Comparison of ENCODE assay signal across 10 cellular contexts in genomic region chr21:14589855-14590563, GRCh38. TPM values are rescaled to one million over a fixed set of nuclear protein-coding genes. Genes with fewer than 3 reads are reported as not detected.
DNase-seq lines count a peak whose midpoint lies in the region; ATAC-seq and TF ChIP-seq lines count a peak whose summit lies in the region.
"Had no signal": no experiment of that assay in that cellular context is flagged by ENCODE, and none has a peak within 500 bp of the region (broad histone marks: within the 10 kb centered on the region; RNA-seq: fewer than 3 reads in every experiment).

No MANE protein-coding gene starts in this region.

- H3K4me1 ChIP-seq in MM.1S (ENCODE audit: low read length) (peaks cover 32% of the 10 kb centered on the region), colonic mucosa (no peaks in the 10 kb centered on the region), HAP-1 (no peaks in the 10 kb centered on the region)

- no peaks in the 10 kb centered on the region for H3K36me3 ChIP-seq in MM.1S (replicated peaks; ENCODE audit: insufficient read depth, low read length)
- H3K36me3 ChIP-seq in colonic mucosa, result no peaks in the 10 kb centered on the region
- no peaks in the 10 kb centered on the region for H3K36me3 ChIP-seq in HAP-1 (replicated peaks)

- peaks cover 8% of the 10 kb centered on the region; the same call in 1 of the 2 replicates for H3F3A ChIP-seq in MM.1S (ENCODE audit: insufficient read depth, low read length)

- H3K27ac Mint-ChIP-seq in activated naive CD4-positive, alpha-beta T cell treated with anti-CD3 and anti-CD28 coated beads, Interleukin-2, amount 50 U/mL, for 24 hours, result peak overlapping the region; percentile 94
- H3K27ac Mint-ChIP-seq in stimulated activated naive CD8-positive, alpha-beta T cell treated with anti-CD3 and anti-CD28 coated beads, Interleukin-15, amount 100 ng/mL, for 72 hours, result peak overlapping the region; percentile 79 to 82
- no peak overlapping the region for H3K27ac Mint-ChIP-seq in chondrocyte (ENCODE audit: unreplicated experiment)
- H3K27ac Mint-ChIP-seq: mesothelial cell of epicardium had no signal

- peak overlapping the region; percentile 73 for H3K4me3 Mint-ChIP-seq in activated naive CD4-positive, alpha-beta T cell treated with anti-CD3 and anti-CD28 coated beads, Interleukin-2, amount 50 U/mL, for 24 hours
- H3K4me3 Mint-ChIP-seq in stimulated activated naive CD8-positive, alpha-beta T cell treated with anti-CD3 and anti-CD28 coated beads, Interleukin-15, amount 100 ng/mL, for 72 hours, result peak overlapping the region; percentile 11 to 48
- H3K4me3 Mint-ChIP-seq in chondrocyte (ENCODE audit: unreplicated experiment), result no peak overlapping the region
- H3K4me3 Mint-ChIP-seq: mesothelial cell of epicardium had no signal

- intact Hi-C loops in colonic mucosa (cut with DNase I), result no loop called here

- H4K20me1 ChIP-seq in MM.1S (ENCODE audit: insufficient read depth, low read length), result no peaks in the 10 kb centered on the region

- no peaks in the 10 kb centered on the region for H3K79me2 ChIP-seq in MM.1S (ENCODE audit: low read length)

- peaks cover 8% of the 10 kb centered on the region for H3K36me3 Mint-ChIP-seq in activated naive CD4-positive, alpha-beta T cell treated with anti-CD3 and anti-CD28 coated beads, Interleukin-2, amount 50 U/mL, for 24 hours
- no peaks in the 10 kb centered on the region for H3K36me3 Mint-ChIP-seq in chondrocyte (ENCODE audit: low read depth)
- H3K36me3 Mint-ChIP-seq: mesothelial cell of epicardium had no signal

- no peaks in the 10 kb centered on the region for H3K27me3 ChIP-seq in MM.1S (replicated peaks; ENCODE audit: insufficient read depth, low read length)
- H3K27me3 ChIP-seq in colonic mucosa, result no peaks in the 10 kb centered on the region
- H3K27me3 ChIP-seq in HAP-1 (ENCODE audit: low read depth), result no peaks in the 10 kb centered on the region

- peak overlapping the region; percentile 57 for H3K9ac ChIP-seq in MM.1S (ENCODE audit: low read length)
- no peak overlapping the region for H3K9ac ChIP-seq in colonic mucosa (ENCODE audit: low read depth in 2 of 2, low read length in 2 of 2)

- in situ Hi-C loops in HAP-1 (cut with MboI; ENCODE audit: low sequenced_read_pairs), result no loop called here

- H3K9me2 ChIP-seq in MM.1S (replicated peaks; ENCODE audit: insufficient read depth, low read length), result no peaks in the 10 kb centered on the region

- H3K27ac ChIP-seq in MM.1S (ENCODE audit: low read length) (peak overlapping the region; percentile 90), colonic mucosa (no peak overlapping the region)

- peaks cover 36% of the 10 kb centered on the region for H3K4me1 Mint-ChIP-seq in activated naive CD4-positive, alpha-beta T cell treated with anti-CD3 and anti-CD28 coated beads, Interleukin-2, amount 50 U/mL, for 24 hours
- peaks cover 32% of the 10 kb centered on the region for H3K4me1 Mint-ChIP-seq in stimulated activated naive CD8-positive, alpha-beta T cell treated with anti-CD3 and anti-CD28 coated beads, Interleukin-15, amount 100 ng/mL, for 72 hours
- no peaks in the 10 kb centered on the region for H3K4me1 Mint-ChIP-seq in chondrocyte (ENCODE audit: low read depth)

- TF ChIP-seq CTCF in MM.1S (IDR thresholded peaks at IDR 0.05; ENCODE audit: low read length), result no peak
- no peak for TF ChIP-seq CTCF in colonic mucosa (IDR thresholded peaks at IDR 0.05)
- no peak for TF ChIP-seq CTCF in chondrocyte (IDR thresholded peaks at IDR 0.05)

- H3K9me3 ChIP-seq in MM.1S (replicated peaks; ENCODE audit: insufficient read depth, low read length) (no peaks in the 10 kb centered on the region), colonic mucosa (no peaks in the 10 kb centered on the region), HAP-1 (no peaks in the 10 kb centered on the region)

- H3K9me3 Mint-ChIP-seq in activated naive CD4-positive, alpha-beta T cell treated with anti-CD3 and anti-CD28 coated beads, Interleukin-2, amount 50 U/mL, for 24 hours, result peaks cover 7% of the 10 kb centered on the region
- H3K9me3 Mint-ChIP-seq in stimulated activated naive CD8-positive, alpha-beta T cell treated with anti-CD3 and anti-CD28 coated beads, Interleukin-15, amount 100 ng/mL, for 72 hours, result peaks cover 6 to 13% of the 10 kb centered on the region in 2 donors
- H3K9me3 Mint-ChIP-seq in chondrocyte (ENCODE audit: low read depth), result peaks cover 6% of the 10 kb centered on the region

- no peaks in the 10 kb centered on the region for H3K27me3 Mint-ChIP-seq in activated naive CD4-positive, alpha-beta T cell treated with anti-CD3 and anti-CD28 coated beads, Interleukin-2, amount 50 U/mL, for 24 hours
- H3K27me3 Mint-ChIP-seq in stimulated activated naive CD8-positive, alpha-beta T cell treated with anti-CD3 and anti-CD28 coated beads, Interleukin-15, amount 100 ng/mL, for 72 hours, result no peaks in the 10 kb centered on the region
- no peaks in the 10 kb centered on the region for H3K27me3 Mint-ChIP-seq in chondrocyte (ENCODE audit: low read depth)

- peak overlapping the region; percentile 26; the same call in 1 of the 2 replicates for H3K4me3 ChIP-seq in MM.1S (ENCODE audit: low read length)
- H3K4me3 ChIP-seq in colonic mucosa, result no peak overlapping the region
- no peak overlapping the region for H3K4me3 ChIP-seq in HAP-1

- no peak for DNase-seq in activated naive CD4-positive, alpha-beta T cell treated with Interleukin-2 at 50 U/mL for 16 hours
- peak; percentile 84 for DNase-seq in MM.1S
- no peak for DNase-seq in stimulated activated naive CD8-positive, alpha-beta T cell treated with anti-CD3 and anti-CD28 coated beads, Interleukin-15, amount 100 ng/mL, for 72 hours
- DNase-seq in colonic mucosa, result no peak
- no peak for DNase-seq in chondrocyte (ENCODE audit: low spot score)
- DNase-seq in HAP-1 (ENCODE audit: low spot score in 2 of 2), result no peak
- DNase-seq: stimulated activated CD4-positive, alpha-beta T cell treated with anti-CD3 and anti-CD28 coated beads, Interleukin-4, amount 100 ng/mL, for 1 hour had no signal

- ATAC-seq in HG02678 (IDR thresholded peaks at IDR 0.05; ENCODE audit: unreplicated experiment), result peak; percentile 82
- ATAC-seq in stimulated activated naive CD8-positive, alpha-beta T cell treated with anti-CD3 and anti-CD28 coated beads, Interleukin-15, amount 100 ng/mL, for 72 hours, result peak; percentile 61

- peak overlapping the region; percentile 46; the same call in 1 of the 2 replicates for H2AFZ ChIP-seq in MM.1S (ENCODE audit: low read length)

- peak overlapping the region; percentile 67 for H3K4me2 ChIP-seq in MM.1S (ENCODE audit: low read depth, low read length)

RNA-seq across cellular contexts. Expression of gene SAMSN1, which starts 43.9 kb away (rescaled TPM):
- total RNA-seq in colonic mucosa (1 to 10 TPM; 2.5 to 5.1 TPM), chondrocyte (not detected in 3 replicates)
